18 cellular contexts compared by ENCODE assay signal in the genomic region with DNA sequence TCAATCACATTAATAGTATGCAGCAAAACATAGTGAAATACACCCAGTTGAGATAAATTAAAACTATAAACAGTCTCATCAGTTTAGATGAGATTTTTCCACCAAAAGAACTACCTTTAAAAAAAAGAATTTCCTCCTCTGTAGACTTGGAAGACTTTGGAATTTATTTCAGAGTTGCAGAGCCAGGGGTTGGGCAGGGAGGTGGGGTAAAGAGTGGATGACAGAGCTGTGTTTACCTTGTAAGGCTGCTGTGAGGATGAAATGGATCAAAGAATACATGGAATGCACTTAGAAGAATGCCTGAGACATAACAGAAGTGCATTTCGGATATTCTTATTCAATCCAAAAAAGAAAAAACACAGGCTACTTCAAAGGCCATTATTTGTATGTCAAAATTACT. TPM values are rescaled to one million over a fixed set of nuclear protein-coding genes. Genes with fewer than 3 reads are reported as not detected.
A peak's percentile ranks its signal among the peaks of the same experiment; 100 is the strongest.
DNase-seq lines count a peak whose midpoint lies in the region; ATAC-seq lines count a peak whose summit lies in the region.
"Had no signal": no experiment of that assay in that cellular context is flagged by ENCODE, and none has a peak within 500 bp of the region (broad histone marks: within the 10 kb centered on the region; RNA-seq: fewer than 3 reads in every experiment).

No MANE protein-coding gene starts in this region.

- no peak overlapping the region for H3K4me3 Mint-ChIP-seq in activated CD4-positive, alpha-beta T cell treated with anti-CD3 and anti-CD28 coated beads, Interleukin-2, amount 10 ng/mL, durations not matched to agents 7 days and 5 days
- H3K4me3 Mint-ChIP-seq: CD4-positive, alpha-beta memory T cell; GM23338 had no signal

- peaks cover 2% of the 10 kb centered on the region for H3K27me3 Mint-ChIP-seq in activated CD4-positive, alpha-beta T cell treated with anti-CD3 and anti-CD28 coated beads, Interleukin-2, amount 10 ng/mL, durations not matched to agents 7 days and 5 days

- no peak for ATAC-seq in HG03135 (IDR thresholded peaks at IDR 0.05; ENCODE audit: unreplicated experiment)
- ATAC-seq: A549, GM23338 had no signal

- H3K4me1 Mint-ChIP-seq in activated CD4-positive, alpha-beta T cell treated with anti-CD3 and anti-CD28 coated beads, Interleukin-2, amount 10 ng/mL, durations not matched to agents 7 days and 5 days, result peaks cover 49% of the 10 kb centered on the region
- H3K4me1 Mint-ChIP-seq: GM23338 had no signal

- CTCF ChIA-PET in activated CD4-positive, alpha-beta T cell treated with anti-CD3 and anti-CD28 coated beads, Interleukin-2, amount 10 ng/mL, durations not matched to agents 7 days and 5 days (lab: Charles Lee), result interaction anchor here (1.3 kb wide), 1 partner anchor 11 kb away, joined by 5 read pairs; no protein-coding TSS in a partner anchor

- intact Hi-C loops in head of caudate nucleus (cut with DNase I), result no loop called here

- peaks cover 33% of the 10 kb centered on the region for H3K9me3 Mint-ChIP-seq in activated CD4-positive, alpha-beta T cell treated with anti-CD3 and anti-CD28 coated beads, Interleukin-2, amount 10 ng/mL, durations not matched to agents 7 days and 5 days

- POLR2A ChIA-PET in activated CD4-positive, alpha-beta T cell treated with anti-CD3 and anti-CD28 coated beads, Interleukin-2, amount 10 ng/mL, durations not matched to agents 7 days and 5 days (lab: Charles Lee), result no interaction called here

- no peak for DNase-seq in activated CD4-positive, alpha-beta T cell treated with anti-CD3 and anti-CD28 coated beads, Interleukin-2, amount 10 ng/mL, durations not matched to agents 7 days and 5 days
- DNase-seq in activated CD4-positive, alpha-beta T cell treated with anti-CD3 and anti-CD28 coated beads, Interleukin-2, amount 50 U/mL, for 48 hours, result no peak
- DNase-seq in kidney tubule cell (ENCODE audit: low spot score), result peak; percentile 40
- peak; percentile 21 for DNase-seq in renal cortical epithelial cell (ENCODE audit: low read depth)
- DNase-seq in germinal center (ENCODE audit: low spot score), result no peak
- DNase-seq in head of caudate nucleus, result no peak
- DNase-seq in activated CD8-positive, alpha-beta memory T cell treated with anti-CD3 and anti-CD28 coated beads, Interleukin-2, amount 50 U/mL, for 48 hours, result no peak
- DNase-seq: AML-193; CD4-positive, alpha-beta memory T cell; DMS 273 treated with DMSO at 0.1 percent for 48 hours; DMS53; DND-41; EL; HCEC 1CT had no signal

- peaks cover 30% of the 10 kb centered on the region for H3K36me3 Mint-ChIP-seq in activated CD4-positive, alpha-beta T cell treated with anti-CD3 and anti-CD28 coated beads, Interleukin-2, amount 10 ng/mL, durations not matched to agents 7 days and 5 days (ENCODE audit: low read depth)

- peak overlapping the region; percentile 16 for H3K27ac Mint-ChIP-seq in activated CD4-positive, alpha-beta T cell treated with anti-CD3 and anti-CD28 coated beads, Interleukin-2, amount 10 ng/mL, durations not matched to agents 7 days and 5 days
- H3K27ac Mint-ChIP-seq: CD4-positive, alpha-beta memory T cell; GM23338 had no signal

RNA-seq across cellular contexts. Expression of a gene that starts 6.4 kb away (rescaled TPM):
- 10 to 100 TPM in 1 of 2 experiments, 1 to 10 TPM in 1; 9.5 to 12.2 TPM for total RNA-seq in activated CD4-positive, alpha-beta T cell treated with anti-CD3 and anti-CD28 coated beads, Interleukin-2, amount 10 ng/mL, durations not matched to agents 7 days and 5 days
- not detected in 2 replicates for total RNA-seq in renal cortical epithelial cell
- total RNA-seq: G401, GM23338 had no signal

Comparison
In these comparisons a context has a peak if more than half of its experiments do, and no peak if none do; other contexts are left out.
1. DNase-seq: peak in kidney tubule cell (single experiment) and renal cortical epithelial cell (single experiment); none in activated CD4-positive, alpha-beta T cell treated with anti-CD3 and anti-CD28 coated beads, Interleukin-2, amount 10 ng/mL, durations not matched to agents 7 days and 5 days (single experiment), activated CD4-positive, alpha-beta T cell treated with anti-CD3 and anti-CD28 coated beads, Interleukin-2, amount 50 U/mL, for 48 hours (0 of 2), germinal center (single experiment), head of caudate nucleus (0 of 42) and activated CD8-positive, alpha-beta memory T cell treated with anti-CD3 and anti-CD28 coated beads, Interleukin-2, amount 50 U/mL, for 48 hours (single experiment).
2. RNA of a gene that starts 6.4 kb away (total RNA-seq): 9.5 to 12.2 TPM in activated CD4-positive, alpha-beta T cell treated with anti-CD3 and anti-CD28 coated beads, Interleukin-2, amount 10 ng/mL, durations not matched to agents 7 days and 5 days; not detected in renal cortical epithelial cell; every median in the first group is over 10 times any median in the second.